ENCODE assay signal across 1 cellular context in the genomic region with DNA sequence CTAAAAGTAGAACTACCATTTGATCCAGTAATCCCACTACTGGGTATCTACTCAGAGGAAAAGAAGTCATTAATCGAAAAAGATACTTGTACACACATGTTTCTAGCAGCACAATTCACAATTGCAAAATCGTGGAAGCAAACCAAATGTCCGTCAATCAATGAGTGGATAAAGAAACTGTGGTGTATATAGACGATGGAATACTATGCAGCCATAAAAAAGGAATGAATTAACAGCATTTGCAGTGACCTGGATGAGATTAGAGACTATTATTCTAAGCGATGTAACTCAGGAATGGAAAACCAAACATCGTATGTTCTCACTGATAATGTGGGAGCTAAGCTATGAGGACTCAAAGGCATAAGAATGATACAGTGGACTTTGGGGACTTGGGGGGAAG.
TF ChIP-seq lines count a peak whose summit lies in the region.

No MANE protein-coding gene starts in this region.

TF ChIP-seq in HEK293, 187 proteins besides CTCF, POLR2A, EP300 and RAD21 (continued from another document):
- TF ChIP-seq, protein P1, sequence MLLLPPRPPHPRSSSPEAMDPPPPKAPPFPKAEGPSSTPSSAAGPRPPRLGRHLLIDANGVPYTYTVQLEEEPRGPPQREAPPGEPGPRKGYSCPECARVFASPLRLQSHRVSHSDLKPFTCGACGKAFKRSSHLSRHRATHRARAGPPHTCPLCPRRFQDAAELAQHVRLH (tag by site-specific recombination; IDR thresholded peaks at IDR 0.05), result 0 out of 2 replicates have a peak, but pooled peaks have one; percentile 21
